Comparison of ENCODE assay signal across 8 cellular contexts in the genomic region with DNA sequence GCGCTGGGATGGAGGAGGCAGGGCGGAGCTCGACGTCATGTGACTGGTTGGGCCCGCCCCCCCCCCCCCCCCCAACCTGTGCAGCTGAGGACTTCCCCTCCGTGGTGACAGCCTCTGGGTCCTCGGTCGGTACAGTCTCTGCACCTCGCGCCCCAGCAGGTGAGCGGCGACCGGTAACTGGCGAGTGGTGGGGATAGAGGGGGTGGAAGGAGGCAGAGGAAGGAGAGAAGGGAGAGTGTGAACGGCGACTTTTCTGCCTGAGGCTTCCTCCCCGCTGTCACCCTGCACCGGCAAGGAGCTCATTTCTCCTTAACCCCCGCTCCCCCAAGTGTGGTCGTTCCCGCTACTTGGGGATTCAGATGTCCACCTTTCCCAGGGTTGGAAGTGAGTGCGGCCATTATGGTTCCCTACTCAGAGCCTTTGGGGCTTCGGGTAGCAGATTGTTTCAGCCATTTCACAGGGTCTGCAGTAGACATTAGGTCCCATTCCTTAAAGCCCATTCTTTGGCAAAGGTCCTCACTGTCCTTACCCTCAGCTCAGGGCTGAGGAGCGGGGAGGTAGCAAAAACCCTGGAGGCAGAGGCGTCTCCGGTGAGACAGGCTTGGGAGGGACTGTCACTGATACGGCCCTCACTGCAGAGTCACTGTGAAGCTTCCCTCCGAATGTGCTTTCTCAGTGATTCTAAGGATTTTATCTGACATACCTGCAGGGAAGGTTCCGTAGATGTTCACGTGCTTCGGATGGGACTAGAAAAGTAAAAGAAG.
DNase-seq lines count a peak whose midpoint lies in the region; ATAC-seq, FAIRE-seq and TF ChIP-seq lines count a peak whose summit lies in the region.

A gene (plus strand): TSS at position 81 of the 764 bp plus-strand sequence. CDS start 31,719 bp downstream, outside the sequence.

- TF ChIP-seq CTCF in WI38 (IDR thresholded peaks at IDR 0.05; ENCODE audit: low read depth, low read length) (no peak), cardiac fibroblast (IDR thresholded peaks at IDR 0.05; ENCODE audit: low read depth, low read length) (no peak), D721Med (IDR thresholded peaks at IDR 0.05; ENCODE audit: insufficient read depth, missing control alignments) (no peak)

- H3K4me3 ChIP-seq in WI38 (ENCODE audit: low read depth, low read length) (peak within 1 kb of the TSS; percentile 71), cardiac fibroblast (replicated peaks in 1 of 2; ENCODE audit: low read depth in 2 of 2, low read length in 2 of 2) (peak within 1 kb of the TSS; percentile 80 to 97)

- ATAC-seq in GM21528 (IDR thresholded peaks at IDR 0.05; ENCODE audit: low FRiP score, unreplicated experiment), result peak; percentile 46

- DNase-seq in ELF-1 (ENCODE audit: low read depth, low spot score) (peak; percentile 76), cardiac fibroblast (ENCODE audit: low read depth in 2 of 2) (peak in 1 of 2 donors; percentile 30), D721Med (ENCODE audit: insufficient read length, low spot score) (no peak)
- DNase-seq in stimulated activated CD4-positive, alpha-beta T cell treated with anti-CD3 and anti-CD28 coated beads, Interleukin-2, amount 100 ng/mL, for 24 hours, result peak; percentile 61 to 72

- H3K27ac ChIP-seq in layer of hippocampus (ENCODE audit: low read depth, low read length), result peak within 1 kb of the TSS; percentile 100

- no peak for TF ChIP-seq RAD21 in Ishikawa (IDR thresholded peaks at IDR 0.05; ENCODE audit: low read depth)

- no peak for TF ChIP-seq EP300 in Ishikawa (IDR thresholded peaks at IDR 0.05; ENCODE audit: borderline replicate concordance)

- H3K27me3 ChIP-seq in layer of hippocampus (ENCODE audit: control insufficient read depth, insufficient read depth, low read length), result no peaks in the 10 kb centered on the region

- FAIRE-seq in D721Med (lab: Jason Lieb, UNC), result no peak

TF ChIP-seq in Ishikawa, 13 proteins besides CTCF, POLR2A, EP300 and RAD21:
- no peak for TF ChIP-seq CREB1 (IDR thresholded peaks at IDR 0.05; ENCODE audit: low read depth)
- no peak for TF ChIP-seq EGR1 (IDR thresholded peaks at IDR 0.05)
- TF ChIP-seq, protein P1, sequence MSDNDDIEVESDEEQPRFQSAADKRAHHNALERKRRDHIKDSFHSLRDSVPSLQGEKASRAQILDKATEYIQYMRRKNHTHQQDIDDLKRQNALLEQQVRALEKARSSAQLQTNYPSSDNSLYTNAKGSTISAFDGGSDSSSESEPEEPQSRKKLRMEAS (IDR thresholded peaks at IDR 0.05), result no peak
- TF ChIP-seq, protein P2, sequence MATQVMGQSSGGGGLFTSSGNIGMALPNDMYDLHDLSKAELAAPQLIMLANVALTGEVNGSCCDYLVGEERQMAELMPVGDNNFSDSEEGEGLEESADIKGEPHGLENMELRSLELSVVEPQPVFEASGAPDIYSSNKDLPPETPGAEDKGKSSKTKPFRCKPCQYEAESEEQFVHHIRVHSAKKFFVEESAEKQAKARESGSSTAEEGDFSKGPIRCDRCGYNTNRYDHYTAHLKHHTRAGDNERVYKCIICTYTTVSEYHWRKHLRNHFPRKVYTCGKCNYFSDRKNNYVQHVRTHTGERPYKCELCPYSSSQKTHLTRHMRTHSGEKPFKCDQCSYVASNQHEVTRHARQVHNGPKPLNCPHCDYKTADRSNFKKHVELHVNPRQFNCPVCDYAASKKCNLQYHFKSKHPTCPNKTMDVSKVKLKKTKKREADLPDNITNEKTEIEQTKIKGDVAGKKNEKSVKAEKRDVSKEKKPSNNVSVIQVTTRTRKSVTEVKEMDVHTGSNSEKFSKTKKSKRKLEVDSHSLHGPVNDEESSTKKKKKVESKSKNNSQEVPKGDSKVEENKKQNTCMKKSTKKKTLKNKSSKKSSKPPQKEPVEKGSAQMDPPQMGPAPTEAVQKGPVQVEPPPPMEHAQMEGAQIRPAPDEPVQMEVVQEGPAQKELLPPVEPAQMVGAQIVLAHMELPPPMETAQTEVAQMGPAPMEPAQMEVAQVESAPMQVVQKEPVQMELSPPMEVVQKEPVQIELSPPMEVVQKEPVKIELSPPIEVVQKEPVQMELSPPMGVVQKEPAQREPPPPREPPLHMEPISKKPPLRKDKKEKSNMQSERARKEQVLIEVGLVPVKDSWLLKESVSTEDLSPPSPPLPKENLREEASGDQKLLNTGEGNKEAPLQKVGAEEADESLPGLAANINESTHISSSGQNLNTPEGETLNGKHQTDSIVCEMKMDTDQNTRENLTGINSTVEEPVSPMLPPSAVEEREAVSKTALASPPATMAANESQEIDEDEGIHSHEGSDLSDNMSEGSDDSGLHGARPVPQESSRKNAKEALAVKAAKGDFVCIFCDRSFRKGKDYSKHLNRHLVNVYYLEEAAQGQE (IDR thresholded peaks at IDR 0.05; ENCODE audit: low read depth), result no peak
- TF ChIP-seq, protein P3, sequence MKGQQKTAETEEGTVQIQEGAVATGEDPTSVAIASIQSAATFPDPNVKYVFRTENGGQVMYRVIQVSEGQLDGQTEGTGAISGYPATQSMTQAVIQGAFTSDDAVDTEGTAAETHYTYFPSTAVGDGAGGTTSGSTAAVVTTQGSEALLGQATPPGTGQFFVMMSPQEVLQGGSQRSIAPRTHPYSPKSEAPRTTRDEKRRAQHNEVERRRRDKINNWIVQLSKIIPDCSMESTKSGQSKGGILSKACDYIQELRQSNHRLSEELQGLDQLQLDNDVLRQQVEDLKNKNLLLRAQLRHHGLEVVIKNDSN (IDR thresholded peaks at IDR 0.05), result peak; percentile 82
- peak; percentile 78 for TF ChIP-seq TAF1 (IDR thresholded peaks at IDR 0.05; ENCODE audit: low read depth)
- 0 out of 2 replicates have a peak, but pooled peaks have one; percentile 33 for TF ChIP-seq YY1 (IDR thresholded peaks at IDR 0.05; ENCODE audit: low read depth)
- no peak for TF ChIP-seq TEAD4 (IDR thresholded peaks at IDR 0.05)
